In the genomic region with DNA sequence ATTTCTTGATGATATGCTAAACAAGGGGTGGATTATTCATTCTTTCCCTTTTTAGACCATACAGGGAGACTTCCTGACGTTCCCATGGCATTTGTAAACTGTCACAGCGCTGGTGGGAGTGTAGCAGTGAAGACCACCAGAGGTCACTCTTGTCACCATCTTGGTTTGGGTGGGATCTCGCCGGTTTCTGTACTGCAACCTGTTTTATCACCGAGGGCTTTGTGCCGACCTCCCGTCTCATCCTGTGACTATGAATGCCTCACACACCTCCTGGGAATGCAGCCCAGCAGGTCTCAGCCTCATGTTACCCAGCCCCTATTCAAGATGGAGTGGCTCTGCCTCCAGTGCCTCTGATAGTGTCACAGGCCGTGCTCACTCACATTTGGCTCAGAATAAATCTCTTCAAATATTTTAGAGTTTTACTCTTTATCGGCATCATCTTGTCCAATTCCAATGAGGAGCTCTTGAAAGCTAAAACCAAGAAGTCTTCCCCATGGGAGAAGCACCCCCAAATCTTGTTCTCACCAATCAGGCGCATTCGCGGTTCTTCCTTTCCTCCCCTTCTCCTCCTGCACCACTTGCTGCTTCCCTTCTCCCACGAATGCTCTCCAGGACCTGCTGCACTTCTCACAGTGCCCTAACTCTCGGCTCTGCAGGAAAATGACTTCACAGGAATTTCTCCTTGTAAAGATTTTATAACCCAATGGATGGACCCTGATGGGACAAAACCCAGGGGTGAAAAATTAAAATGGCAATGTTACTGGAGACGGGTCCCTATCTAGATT, we compare ENCODE assay signal across 1 cellular context.
TF ChIP-seq lines count a peak whose summit lies in the region.

No MANE protein-coding gene starts in this region.

TF ChIP-seq in H1, 55 proteins besides CTCF, POLR2A, EP300 and RAD21:
- TF ChIP-seq TEAD4 (IDR thresholded peaks at IDR 0.05; ENCODE audit: low read depth, low read length) (peak; percentile 66), YY1 (IDR thresholded peaks at IDR 0.05; ENCODE audit: low read depth, low read length) (0 out of 2 replicates have a peak, but pooled peaks have one; percentile 24)
- TF ChIP-seq, protein P1, sequence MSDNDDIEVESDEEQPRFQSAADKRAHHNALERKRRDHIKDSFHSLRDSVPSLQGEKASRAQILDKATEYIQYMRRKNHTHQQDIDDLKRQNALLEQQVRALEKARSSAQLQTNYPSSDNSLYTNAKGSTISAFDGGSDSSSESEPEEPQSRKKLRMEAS (IDR thresholded peaks at IDR 0.05): 0 out of 2 replicates have a peak, but pooled peaks have one; percentile 14
